21 cellular contexts compared by ENCODE assay signal in the genomic region with DNA sequence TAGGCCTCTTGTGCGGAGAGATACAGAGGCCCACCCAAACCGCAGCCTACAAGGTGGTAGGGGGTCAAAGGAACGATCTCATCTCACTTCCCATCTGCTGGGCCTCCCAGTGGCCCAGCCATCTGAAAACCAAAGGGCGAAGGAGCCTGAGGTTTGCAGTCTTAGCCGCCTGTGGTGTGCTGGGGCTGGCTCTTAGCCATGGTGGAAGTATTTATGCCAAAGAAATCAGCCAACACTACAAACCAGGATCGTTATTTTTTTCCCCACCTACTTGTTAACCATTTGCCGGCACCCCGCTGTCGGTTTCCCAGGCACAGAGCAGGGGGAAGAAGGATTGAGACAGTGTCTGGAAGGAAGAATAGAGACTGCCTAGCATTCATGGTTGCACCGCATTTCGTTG.
"Had no signal": no experiment of that assay in that cellular context is flagged by ENCODE, and none has a peak within 500 bp of the region (broad histone marks: within the 10 kb centered on the region; RNA-seq: fewer than 3 reads in every experiment).

No MANE protein-coding gene starts in this region.

- H3K27ac Mint-ChIP-seq: activated CD4-positive, alpha-beta T cell treated with anti-CD3 and anti-CD28 coated beads for 36 hours; activated naive CD4-positive, alpha-beta T cell treated with anti-CD3 and anti-CD28 coated beads, Interleukin-2, amount 50 U/mL, for 72 hours; activated T-helper 1 cell treated with anti-CD3 and anti-CD28 coated beads, Interleukin-12 subunit alpha, Interleukin-12 subunit beta, Interleukin-2, Interleukin-4 antibody, amounts not matched to agents 30 ng/mL and 10 ng/mL and 1 ng/mL, durations not matched to agents 14 hours and 24 hours and 36 hours; stimulated activated effector memory CD8-positive, alpha-beta T cell treated with anti-CD3 and anti-CD28 coated beads, Interleukin-12 subunit alpha, Interleukin-12 subunit beta, amount 100 ng/mL, for 72 hours had no signal

- H3K36me3 ChIP-seq: adrenal gland, gastrocnemius medialis, ovary, sigmoid colon, upper lobe of left lung had no signal

- H3K9me3 ChIP-seq: adrenal gland, gastrocnemius medialis, ovary, sigmoid colon, testis, upper lobe of left lung had no signal

- H3K9me3 Mint-ChIP-seq: activated naive CD4-positive, alpha-beta T cell treated with anti-CD3 and anti-CD28 coated beads, Interleukin-2, amount 50 U/mL, for 72 hours; activated T-helper 1 cell treated with anti-CD3 and anti-CD28 coated beads, Interleukin-12 subunit alpha, Interleukin-12 subunit beta, Interleukin-2, Interleukin-4 antibody, amounts not matched to agents 30 ng/mL and 10 ng/mL and 1 ng/mL, durations not matched to agents 14 hours and 24 hours and 36 hours; central memory CD8-positive, alpha-beta T cell; stimulated activated effector memory CD8-positive, alpha-beta T cell treated with anti-CD3 and anti-CD28 coated beads, Interleukin-12 subunit alpha, Interleukin-12 subunit beta, amount 100 ng/mL, for 72 hours; WTC11 had no signal

- FAIRE-seq: keratinocyte had no signal

- H3K36me3 Mint-ChIP-seq: activated naive CD4-positive, alpha-beta T cell treated with anti-CD3 and anti-CD28 coated beads, Interleukin-2, amount 50 U/mL, for 72 hours; stimulated activated effector memory CD8-positive, alpha-beta T cell treated with anti-CD3 and anti-CD28 coated beads, Interleukin-12 subunit alpha, Interleukin-12 subunit beta, amount 100 ng/mL, for 72 hours; WTC11 had no signal

- H3K27ac ChIP-seq: adrenal gland, gastrocnemius medialis, ovary, sigmoid colon, testis, upper lobe of left lung had no signal

- ATAC-seq: activated CD4-positive, alpha-beta T cell treated with anti-CD3 and anti-CD28 coated beads for 36 hours; activated naive CD4-positive, alpha-beta T cell treated with anti-CD3 and anti-CD28 coated beads, Interleukin-2, amount 50 U/mL, for 72 hours; gastrocnemius medialis; stimulated activated effector memory CD8-positive, alpha-beta T cell treated with anti-CD3 and anti-CD28 coated beads, Interleukin-12 subunit alpha, Interleukin-12 subunit beta, amount 100 ng/mL, for 72 hours had no signal

- H3K4me1 ChIP-seq: adrenal gland, gastrocnemius medialis, sigmoid colon, testis had no signal

- DNase-seq: activated CD4-positive, alpha-beta T cell treated with anti-CD3 and anti-CD28 coated beads for 36 hours; activated CD4-positive, alpha-beta T cell treated with anti-CD3 and anti-CD28 coated beads, Interleukin-2, amount 50 U/mL, for 48 hours; activated gamma-delta T cell treated with Interleukin-2 at 50 U/mL for 16 hours; activated T-cell treated with anti-CD3 and anti-CD28 coated beads for 4 hours; adrenal gland; cortex of kidney; effector CD4-positive, alpha-beta T cell; gastrocnemius medialis; ovary; sigmoid colon; stimulated activated CD4-positive, alpha-beta T cell treated with anti-CD3 and anti-CD28 coated beads, Interleukin-4, amount 100 ng/mL, for 24 hours; SW 1271; T-helper 2 cell; upper lobe of left lung had no signal

- H3K4me3 ChIP-seq: adrenal gland, gastrocnemius medialis, ovary, sigmoid colon, testis, upper lobe of left lung had no signal

- H3K4me3 Mint-ChIP-seq: activated CD4-positive, alpha-beta T cell treated with anti-CD3 and anti-CD28 coated beads for 36 hours; activated T-helper 1 cell treated with anti-CD3 and anti-CD28 coated beads, Interleukin-12 subunit alpha, Interleukin-12 subunit beta, Interleukin-2, Interleukin-4 antibody, amounts not matched to agents 30 ng/mL and 10 ng/mL and 1 ng/mL, durations not matched to agents 14 hours and 24 hours and 36 hours; central memory CD8-positive, alpha-beta T cell; stimulated activated effector memory CD8-positive, alpha-beta T cell treated with anti-CD3 and anti-CD28 coated beads, Interleukin-12 subunit alpha, Interleukin-12 subunit beta, amount 100 ng/mL, for 72 hours; WTC11 had no signal

- H3K27me3 Mint-ChIP-seq: activated CD4-positive, alpha-beta T cell treated with anti-CD3 and anti-CD28 coated beads for 36 hours; central memory CD8-positive, alpha-beta T cell had no signal

- H3K27me3 ChIP-seq: gastrocnemius medialis, ovary, sigmoid colon, testis, upper lobe of left lung had no signal

- H3K4me1 Mint-ChIP-seq: activated CD4-positive, alpha-beta T cell treated with anti-CD3 and anti-CD28 coated beads for 36 hours; stimulated activated effector memory CD8-positive, alpha-beta T cell treated with anti-CD3 and anti-CD28 coated beads, Interleukin-12 subunit alpha, Interleukin-12 subunit beta, amount 100 ng/mL, for 72 hours had no signal
